In the genomic region with DNA sequence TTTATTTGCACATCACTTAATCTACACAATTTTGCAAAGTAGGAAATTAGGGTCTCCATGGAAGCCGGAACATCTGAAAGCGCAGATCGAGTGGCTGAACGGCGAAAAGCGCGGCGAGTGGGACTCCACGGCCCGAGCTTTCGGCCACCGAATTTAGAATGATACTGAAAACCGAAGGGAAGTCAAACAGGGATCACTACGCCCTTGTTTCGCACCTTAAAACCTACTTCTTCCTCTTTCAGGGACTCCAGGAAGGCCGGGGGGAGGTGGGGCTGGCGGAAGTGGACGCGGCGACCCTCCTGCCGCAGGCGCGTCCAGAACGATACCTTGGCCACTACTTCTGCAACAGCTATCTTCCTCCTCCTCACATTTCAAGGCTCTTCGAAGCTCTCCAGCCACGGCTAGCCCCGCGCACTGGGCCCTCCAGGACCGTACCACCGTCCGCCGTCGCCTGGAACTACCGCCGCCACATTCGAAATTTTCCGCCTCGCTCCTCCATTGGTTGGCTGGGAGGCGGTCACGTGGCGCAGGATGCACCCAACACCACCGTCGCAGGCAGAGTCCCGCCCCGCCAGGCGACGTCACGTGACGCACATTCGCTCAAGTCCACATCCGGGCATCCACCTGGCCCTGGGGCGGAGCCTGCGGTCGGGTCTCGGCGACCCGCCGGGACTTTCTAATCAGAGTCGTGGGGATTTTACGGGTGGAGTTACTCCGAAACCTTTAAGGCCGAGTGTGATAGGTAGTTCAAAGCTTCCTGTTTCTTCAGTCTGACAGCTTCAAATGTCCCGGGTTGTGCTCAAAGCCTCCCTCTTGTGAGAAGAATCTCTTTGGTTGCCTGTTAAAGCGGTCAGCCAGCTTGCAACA, we compare ENCODE assay signal across 8 cellular contexts. TPM values are rescaled to one million over a fixed set of nuclear protein-coding genes. Genes with fewer than 3 reads are reported as not detected.
DNase-seq lines count a peak whose midpoint lies in the region; ATAC-seq and TF ChIP-seq lines count a peak whose summit lies in the region.

A gene (minus strand): TSS at position 474 of the 867 bp plus-strand sequence. CDS start 2,179 bp downstream, outside the sequence.

- TF ChIP-seq POLR2A in erythroblast (IDR thresholded peaks at IDR 0.05; ENCODE audit: low read length) = peak; percentile 92

- TF ChIP-seq EP300 in Ishikawa (IDR thresholded peaks at IDR 0.05; ENCODE audit: borderline replicate concordance) = no peak

- ATAC-seq in GM21576 (IDR thresholded peaks at IDR 0.05; ENCODE audit: unreplicated experiment) = peak; percentile 95

- DNase-seq in DMS153 (lab: John Stamatoyannopoulos, UW) (peak; percentile 88), OCI-M2 (lab: John Stamatoyannopoulos, UW; ENCODE audit: unreplicated experiment) (peak; percentile 47), activated T-cell treated with anti-CD3 and anti-CD28 coated beads for 4 hours (peak; percentile 100), erythroblast (lab: John Stamatoyannopoulos, UW) (peak; percentile 99), mucosa of gallbladder (ENCODE audit: low spot score) (peak; percentile 99)
- peak; percentile 100 for DNase-seq in stimulated activated CD8-positive, alpha-beta memory T cell treated with anti-CD3 and anti-CD28 coated beads, Interleukin-4, amount 100 ng/mL, for 4 hours (ENCODE audit: low read depth in 2 of 2, low spot score in 1 of 2)

- no peak for TF ChIP-seq RAD21 in Ishikawa (IDR thresholded peaks at IDR 0.05; ENCODE audit: low read depth)

TF ChIP-seq in Ishikawa, 13 proteins besides CTCF, POLR2A, EP300 and RAD21:
- TF ChIP-seq, protein P1, sequence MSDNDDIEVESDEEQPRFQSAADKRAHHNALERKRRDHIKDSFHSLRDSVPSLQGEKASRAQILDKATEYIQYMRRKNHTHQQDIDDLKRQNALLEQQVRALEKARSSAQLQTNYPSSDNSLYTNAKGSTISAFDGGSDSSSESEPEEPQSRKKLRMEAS (IDR thresholded peaks at IDR 0.05) = peak; percentile 78
- no peak for TF ChIP-seq EGR1 (IDR thresholded peaks at IDR 0.05)
- no peak for TF ChIP-seq ZBTB7A (IDR thresholded peaks at IDR 0.05; ENCODE audit: low read depth)
- TF ChIP-seq, protein P2, sequence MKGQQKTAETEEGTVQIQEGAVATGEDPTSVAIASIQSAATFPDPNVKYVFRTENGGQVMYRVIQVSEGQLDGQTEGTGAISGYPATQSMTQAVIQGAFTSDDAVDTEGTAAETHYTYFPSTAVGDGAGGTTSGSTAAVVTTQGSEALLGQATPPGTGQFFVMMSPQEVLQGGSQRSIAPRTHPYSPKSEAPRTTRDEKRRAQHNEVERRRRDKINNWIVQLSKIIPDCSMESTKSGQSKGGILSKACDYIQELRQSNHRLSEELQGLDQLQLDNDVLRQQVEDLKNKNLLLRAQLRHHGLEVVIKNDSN (IDR thresholded peaks at IDR 0.05) = peak; percentile 100
- no peak for TF ChIP-seq NFIC (IDR thresholded peaks at IDR 0.05)
- no peak for TF ChIP-seq TEAD4 (IDR thresholded peaks at IDR 0.05)
- TF ChIP-seq YY1 (IDR thresholded peaks at IDR 0.05; ENCODE audit: low read depth) = peak; percentile 73
- TF ChIP-seq, protein P3, sequence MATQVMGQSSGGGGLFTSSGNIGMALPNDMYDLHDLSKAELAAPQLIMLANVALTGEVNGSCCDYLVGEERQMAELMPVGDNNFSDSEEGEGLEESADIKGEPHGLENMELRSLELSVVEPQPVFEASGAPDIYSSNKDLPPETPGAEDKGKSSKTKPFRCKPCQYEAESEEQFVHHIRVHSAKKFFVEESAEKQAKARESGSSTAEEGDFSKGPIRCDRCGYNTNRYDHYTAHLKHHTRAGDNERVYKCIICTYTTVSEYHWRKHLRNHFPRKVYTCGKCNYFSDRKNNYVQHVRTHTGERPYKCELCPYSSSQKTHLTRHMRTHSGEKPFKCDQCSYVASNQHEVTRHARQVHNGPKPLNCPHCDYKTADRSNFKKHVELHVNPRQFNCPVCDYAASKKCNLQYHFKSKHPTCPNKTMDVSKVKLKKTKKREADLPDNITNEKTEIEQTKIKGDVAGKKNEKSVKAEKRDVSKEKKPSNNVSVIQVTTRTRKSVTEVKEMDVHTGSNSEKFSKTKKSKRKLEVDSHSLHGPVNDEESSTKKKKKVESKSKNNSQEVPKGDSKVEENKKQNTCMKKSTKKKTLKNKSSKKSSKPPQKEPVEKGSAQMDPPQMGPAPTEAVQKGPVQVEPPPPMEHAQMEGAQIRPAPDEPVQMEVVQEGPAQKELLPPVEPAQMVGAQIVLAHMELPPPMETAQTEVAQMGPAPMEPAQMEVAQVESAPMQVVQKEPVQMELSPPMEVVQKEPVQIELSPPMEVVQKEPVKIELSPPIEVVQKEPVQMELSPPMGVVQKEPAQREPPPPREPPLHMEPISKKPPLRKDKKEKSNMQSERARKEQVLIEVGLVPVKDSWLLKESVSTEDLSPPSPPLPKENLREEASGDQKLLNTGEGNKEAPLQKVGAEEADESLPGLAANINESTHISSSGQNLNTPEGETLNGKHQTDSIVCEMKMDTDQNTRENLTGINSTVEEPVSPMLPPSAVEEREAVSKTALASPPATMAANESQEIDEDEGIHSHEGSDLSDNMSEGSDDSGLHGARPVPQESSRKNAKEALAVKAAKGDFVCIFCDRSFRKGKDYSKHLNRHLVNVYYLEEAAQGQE (IDR thresholded peaks at IDR 0.05; ENCODE audit: low read depth) = no peak
- peak; percentile 76; the same call in 1 of the 2 replicates for TF ChIP-seq TAF1 (IDR thresholded peaks at IDR 0.05; ENCODE audit: low read depth)
- no peak for TF ChIP-seq TCF12 (IDR thresholded peaks at IDR 0.05; ENCODE audit: low read depth)
- TF ChIP-seq CEBPB (IDR thresholded peaks at IDR 0.05) = no peak
- peak; percentile 71; the same call in 1 of the 2 replicates for TF ChIP-seq CREB1 (IDR thresholded peaks at IDR 0.05; ENCODE audit: low read depth)
- peak; percentile 86 for TF ChIP-seq FOXM1 (IDR thresholded peaks at IDR 0.05; ENCODE audit: borderline replicate concordance, low read depth)

RNA-seq across cellular contexts. Expression of the gene that starts here (rescaled TPM):
- 0.83 TPM for total RNA-seq in mucosa of gallbladder

Comparison
In these comparisons a context has a peak if more than half of its experiments do, and no peak if none do; other contexts are left out.
1. Peak in every context shown above with its lines: DNase-seq and ATAC-seq.
2. Peak in DNase-seq in mucosa of gallbladder; RNA of the gene not detected or under 1 TPM.
3. DNase-seq: peak in every context shown above with its lines; median percentile 100 in activated T-cell treated with anti-CD3 and anti-CD28 coated beads for 4 hours; 100 in stimulated activated CD8-positive, alpha-beta memory T cell treated with anti-CD3 and anti-CD28 coated beads, Interleukin-4, amount 100 ng/mL, for 4 hours; 99 in erythroblast; 99 in mucosa of gallbladder; 88 in DMS153; 47 in OCI-M2.